ENCODE assay signal across 8 cellular contexts in genomic region chr2:86396304-86396785, GRCh38. TPM values are rescaled to one million over a fixed set of nuclear protein-coding genes. Genes with fewer than 3 reads are reported as not detected.
DNase-seq lines count a peak whose midpoint lies in the region; ATAC-seq, FAIRE-seq and TF ChIP-seq lines count a peak whose summit lies in the region.

No MANE protein-coding gene starts in this region.

- no peak overlapping the region for H3K4me2 ChIP-seq in endothelial cell of umbilical vein (ENCODE audit: insufficient read depth, low read length)

- no peaks in the 10 kb centered on the region for H3K36me3 ChIP-seq in NT2/D1 (ENCODE audit: insufficient read depth, insufficient read length, low read length)
- no peaks in the 10 kb centered on the region for H3K36me3 ChIP-seq in endothelial cell of umbilical vein (ENCODE audit: control insufficient read depth in 2 of 2, extremely low read depth in 1 of 2, insufficient read depth in 2 of 2, low read length in 2 of 2)
- no peaks in the 10 kb centered on the region for H3K36me3 ChIP-seq in prostate gland

- POLR2A ChIA-PET in AG04449 (lab: Yijun Ruan, JAX), result no interaction called here
- POLR2A ChIA-PET in endothelial cell of umbilical vein (lab: Charles Lee), result no interaction called here

- no peaks in the 10 kb centered on the region for H3K79me2 ChIP-seq in endothelial cell of umbilical vein (ENCODE audit: control insufficient read depth, insufficient read depth, low read length)

- H3K27me3 ChIP-seq in NT2/D1 (ENCODE audit: insufficient read depth, insufficient read length) (no peaks in the 10 kb centered on the region), endothelial cell of umbilical vein (ENCODE audit: control insufficient read depth in 2 of 2, insufficient read depth in 2 of 2, low read length in 2 of 2) (peaks cover 0 to 3% of the 10 kb centered on the region in 2 experiments), prostate gland (replicated peaks; ENCODE audit: insufficient read depth) (no peaks in the 10 kb centered on the region)

- H3K4me3 ChIP-seq in AG04449 (ENCODE audit: low read depth, low read length) (no peak overlapping the region), NT2/D1 (ENCODE audit: insufficient read length, low read depth) (no peak overlapping the region), endothelial cell of umbilical vein (replicated peaks in 1 of 3; ENCODE audit: insufficient read depth in 1 of 3, low read depth in 1 of 3, low read length in 3 of 3) (no peak overlapping the region), prostate gland (no peak overlapping the region)

- peak; percentile 35 for FAIRE-seq in endothelial cell of umbilical vein (lab: Jason Lieb, UNC)

- no TSS peak for BruUV-seq in endothelial cell of umbilical vein (replicated peaks; lab: Mats Ljungman, UMichigan)

- intact Hi-C loops in endothelial cell of umbilical vein (cut with micrococcal nuclease), result loop anchor here (2.0 kb wide), 1 partner anchor 44 kb away; the partner anchor contains the start of gene KDM3A
- intact Hi-C loops in prostate gland (cut with DNase I), result no loop called here

- H3K9me3 ChIP-seq in NT2/D1 (ENCODE audit: insufficient read depth, low read length) (no peaks in the 10 kb centered on the region), endothelial cell of umbilical vein (replicated peaks; ENCODE audit: control insufficient read depth, insufficient read depth, low read length) (no peaks in the 10 kb centered on the region), prostate gland (no peaks in the 10 kb centered on the region)

- no peaks in the 10 kb centered on the region for H4K20me1 ChIP-seq in endothelial cell of umbilical vein (replicated peaks; ENCODE audit: control insufficient read depth, extremely low read depth, insufficient read depth, low read length)

- TF ChIP-seq CTCF in AG04449 (IDR thresholded peaks at IDR 0.05; ENCODE audit: insufficient read depth, low read length, missing control alignments) (peak; percentile 24), GM12874 (IDR thresholded peaks at IDR 0.05; ENCODE audit: insufficient read depth, low read depth, low read length) (peak; percentile 27; the same call in 1 of the 2 replicates), endothelial cell of umbilical vein (IDR thresholded peaks at IDR 0.05; ENCODE audit: extremely low read depth in 1 of 2, insufficient read depth in 1 of 2, low read depth in 1 of 2, low read length in 2 of 2) (peak; percentile 9 to 32), prostate gland (IDR thresholded peaks at IDR 0.05) (peak in 3 of 4 experiments; percentile 41 to 55 (median 44))

- CTCF ChIA-PET in AG04449 (lab: Yijun Ruan, JAX) (interaction anchor here (0.5 to 2.7 kb wide), 6 partner anchors 9 to 369 kb away, joined by 3 to 14 read pairs (median 4); no protein-coding TSS in a partner anchor), endothelial cell of umbilical vein (lab: Charles Lee) (interaction anchor here (0.9 to 1.4 kb wide), 7 partner anchors 12 to 368 kb away, joined by 3 to 6 read pairs (median 3); partner anchors contain the start of gene KDM3A)

- 37% methylated on average over 6 of the region's 6 CpGs for WGBS in prostate gland

- ATAC-seq in GM21825 (IDR thresholded peaks at IDR 0.05; ENCODE audit: unreplicated experiment), result no peak

- H3K9me1 ChIP-seq in endothelial cell of umbilical vein (replicated peaks; ENCODE audit: control insufficient read depth, extremely low read depth, insufficient read depth, low read length), result no peaks in the 10 kb centered on the region

- no peak for DNase-seq in AG04449 (ENCODE audit: low read depth, low spot score)
- DNase-seq in NT2/D1 (ENCODE audit: low read depth, low spot score), result peak; percentile 16
- DNase-seq in endothelial cell of umbilical vein (ENCODE audit: low read depth, low spot score), result peak; percentile 24
- peak; percentile 19 for DNase-seq in prostate gland (ENCODE audit: low spot score)
- DNase-seq in activated effector memory CD4-positive, alpha-beta T cell treated with anti-CD3 and anti-CD28 coated beads, Interleukin-2, amount 50 U/mL, for 16 hours, result no peak
- DNase-seq in activated gamma-delta T cell (lab: John Stamatoyannopoulos, UW), result no peak

- dilution Hi-C loops in endothelial cell of umbilical vein (cut with MboI; ENCODE audit: extremely low pct_ligation_motif_present, low sequenced_read_pairs), result no loop called here

- TF ChIP-seq POLR2A in endothelial cell of umbilical vein (IDR thresholded peaks at IDR 0.05; ENCODE audit: low read depth, low read length) (no peak), prostate gland (IDR thresholded peaks at IDR 0.05) (no peak)

- no peak overlapping the region for H3K27ac ChIP-seq in endothelial cell of umbilical vein (ENCODE audit: insufficient read depth, low read depth, low read length)
- H3K27ac ChIP-seq in prostate gland, result no peak overlapping the region

- H2AFZ ChIP-seq in endothelial cell of umbilical vein (ENCODE audit: low read depth, low read length), result no peak overlapping the region

- H3K9ac ChIP-seq in NT2/D1 (ENCODE audit: insufficient read length, low read depth), result no peak overlapping the region
- no peak overlapping the region for H3K9ac ChIP-seq in endothelial cell of umbilical vein (replicated peaks; ENCODE audit: extremely low read depth, insufficient read depth, low read length)

- H3K4me1 ChIP-seq in NT2/D1 (ENCODE audit: insufficient read depth, insufficient read length) (no peaks in the 10 kb centered on the region), endothelial cell of umbilical vein (ENCODE audit: control insufficient read depth, extremely low read depth, insufficient read depth, low read length) (no peaks in the 10 kb centered on the region), prostate gland (replicated peaks) (no peaks in the 10 kb centered on the region)

TF ChIP-seq in endothelial cell of umbilical vein, 7 proteins besides CTCF, POLR2A, EP300 and RAD21:
- TF ChIP-seq FOS (IDR thresholded peaks at IDR 0.05; ENCODE audit: borderline replicate concordance, insufficient read depth, low read length), result no peak
- no peak for TF ChIP-seq JUN (IDR thresholded peaks at IDR 0.05; ENCODE audit: borderline replicate concordance, insufficient read depth, insufficient read length, low read depth)
- no peak for TF ChIP-seq MYC (IDR thresholded peaks at IDR 0.05; ENCODE audit: low read depth, low read length)
- TF ChIP-seq GATA2 (IDR thresholded peaks at IDR 0.05; ENCODE audit: insufficient read depth, insufficient read length, low read depth, low read length), result no peak

RNA-seq across cellular contexts. Expression of gene KDM3A, which starts 44.8 kb away (rescaled TPM):
- 29.5 and 35.4 TPM in 2 replicates for total RNA-seq in endothelial cell of umbilical vein
- 11.5 and 13.5 TPM in 2 replicates for polyA plus RNA-seq in endothelial cell of umbilical vein
- 12.3 and 13.2 TPM in 2 replicates for polyA plus RNA-seq in endothelial cell of umbilical vein (2011; cell fraction: cytosol; rRNA removed)
- 78.2 and 91.6 TPM in 2 replicates for polyA plus RNA-seq in endothelial cell of umbilical vein (2011; cell fraction: nucleus; rRNA removed)
- 18.9 and 20.3 TPM in 2 replicates for polyA plus RNA-seq in endothelial cell of umbilical vein (2012)
- 40.9 and 53.3 TPM in 2 replicates for polyA minus RNA-seq in endothelial cell of umbilical vein
- polyA minus RNA-seq in endothelial cell of umbilical vein (2011; cell fraction: cytosol; rRNA and poly(A)+ RNA removed), result 24.0 TPM
- 117 and 138 TPM in 2 replicates for polyA minus RNA-seq in endothelial cell of umbilical vein (2011; cell fraction: nucleus; rRNA and poly(A)+ RNA removed)
- 10 to 100 TPM; 24.6 to 56.6 TPM for total RNA-seq in prostate gland

RNA-seq across cellular contexts. Expression of gene REEP1, which starts 58.9 kb away (rescaled TPM):
- 0.21 and 0.53 TPM in 2 replicates for total RNA-seq in endothelial cell of umbilical vein
- polyA plus RNA-seq in endothelial cell of umbilical vein, result 0.11 and 0.24 TPM in 2 replicates
- 0.22 and 0.34 TPM in 2 replicates for polyA plus RNA-seq in endothelial cell of umbilical vein (2011; cell fraction: cytosol; rRNA removed)
- 0.12 and 0.15 TPM in 2 replicates for polyA plus RNA-seq in endothelial cell of umbilical vein (2011; cell fraction: nucleus; rRNA removed)
- 0.20 and 0.52 TPM in 2 replicates for polyA plus RNA-seq in endothelial cell of umbilical vein (2012)
- polyA minus RNA-seq in endothelial cell of umbilical vein, result 0.17 and 0.90 TPM in 2 replicates
- 6.5 TPM for polyA minus RNA-seq in endothelial cell of umbilical vein (2011; cell fraction: cytosol; rRNA and poly(A)+ RNA removed)
- 0.24 TPM in 1 of 2 replicates, not detected in the other for polyA minus RNA-seq in endothelial cell of umbilical vein (2011; cell fraction: nucleus; rRNA and poly(A)+ RNA removed)
- 100 to 1,000 TPM in 1 of 2 donors, 1 to 10 TPM in 1; 6.6 to 224 TPM for total RNA-seq in prostate gland

Comparison
In these comparisons a context has a peak if more than half of its experiments do, and no peak if none do; other contexts are left out.
1. DNase-seq: peak in NT2/D1 (single experiment), endothelial cell of umbilical vein (single experiment) and prostate gland (single experiment); none in AG04449 (single experiment), activated effector memory CD4-positive, alpha-beta T cell treated with anti-CD3 and anti-CD28 coated beads, Interleukin-2, amount 50 U/mL, for 16 hours (single experiment) and activated gamma-delta T cell (single experiment).
2. Peak in every context shown above with its lines, with median percentiles within 50 percentile points of each other: CTCF ChIP-seq.